10 cellular contexts compared by ENCODE assay signal in the genomic region with DNA sequence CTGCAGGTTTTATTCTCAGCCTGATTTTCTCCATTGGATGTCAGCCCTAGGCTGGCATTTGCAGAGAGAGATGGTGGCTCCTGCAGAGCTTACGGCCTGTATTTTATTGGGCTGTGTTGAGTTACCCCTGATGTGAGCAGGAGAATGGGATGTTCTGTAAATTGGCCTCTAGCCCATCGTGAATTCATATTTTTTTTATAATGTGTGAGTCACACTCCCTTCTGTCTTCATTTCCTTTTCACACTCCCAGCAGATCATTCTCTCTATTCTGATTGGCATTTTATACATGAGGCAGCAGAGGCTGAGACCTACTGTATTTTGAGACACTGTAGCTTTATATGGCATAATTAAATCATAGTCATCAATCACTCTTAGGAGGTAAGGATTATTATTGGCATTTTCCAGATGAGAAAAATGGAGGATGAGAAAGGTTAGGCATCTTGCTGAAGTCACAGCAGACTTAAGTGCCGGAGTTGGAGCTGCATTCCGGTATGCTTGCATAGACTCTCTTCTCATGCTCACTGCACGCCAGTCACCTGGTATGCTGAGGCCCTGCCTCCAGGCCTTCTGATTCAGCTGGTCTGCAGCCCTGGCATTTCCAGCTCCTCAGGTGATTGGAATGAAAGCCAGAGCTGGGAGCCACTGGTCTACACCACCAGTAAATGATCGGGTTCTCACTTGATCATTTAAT.
DNase-seq lines count a peak whose midpoint lies in the region; FAIRE-seq lines count a peak whose summit lies in the region.
"Had no signal": no experiment of that assay in that cellular context is flagged by ENCODE, and none has a peak within 500 bp of the region (broad histone marks: within the 10 kb centered on the region; RNA-seq: fewer than 3 reads in every experiment).

No MANE protein-coding gene starts in this region.

- DNase-seq in NCI-H1417 (lab: John Stamatoyannopoulos, UW) (peak in 2 of 3 experiments; percentile 24 to 54), NCI-H1417 treated with DMSO at 0.1 percent for 48 hours (lab: John Stamatoyannopoulos, UW) (no peak), SW 1271 (lab: John Stamatoyannopoulos, UW) (peak; percentile 50 to 82), hepatic stellate cell (ENCODE audit: low spot score) (peak; percentile 58), small intestine (peak; percentile 28), posterior vena cava (ENCODE audit: low spot score) (no peak)
- no peak for DNase-seq in stimulated activated CD4-positive, alpha-beta T cell treated with anti-CD3 and anti-CD28 coated beads, Interleukin-2, amount 100 ng/mL, for 24 hours
- no peak for DNase-seq in activated CD8-positive, alpha-beta memory T cell treated with anti-CD3 and anti-CD28 coated beads, Interleukin-2, amount 50 U/mL, for 48 hours
- DNase-seq: occipital lobe had no signal

- 59 to 73% (median 65%) methylated on average over 6 of the region's 6 CpGs for WGBS in small intestine, 3 donors

- H3K9me3 ChIP-seq in small intestine (ENCODE audit: control insufficient read depth, low read depth), result no peaks in the 10 kb centered on the region

- no peak for FAIRE-seq in small intestine (lab: Jason Lieb, UNC)
- FAIRE-seq: A204.1 had no signal

- no peaks in the 10 kb centered on the region for H3K36me3 ChIP-seq in small intestine (ENCODE audit: control insufficient read depth in 2 of 2, insufficient read depth in 2 of 2, low read length in 2 of 2)

- no peaks in the 10 kb centered on the region for H3K27me3 ChIP-seq in small intestine (ENCODE audit: control insufficient read depth in 2 of 2, insufficient read depth in 2 of 2, low read length in 2 of 2)

- no peak overlapping the region for H3K27ac ChIP-seq in small intestine (ENCODE audit: low read depth in 1 of 2, low read length in 1 of 2)

- H3K4me3 ChIP-seq in small intestine (ENCODE audit: low read depth in 1 of 2, low read length in 2 of 2), result no peak overlapping the region

- intact Hi-C loops in posterior vena cava (cut with DNase I), result no loop called here

- H3K4me1 ChIP-seq in small intestine (ENCODE audit: control insufficient read depth in 2 of 2, insufficient read depth in 1 of 2, low read depth in 1 of 2, low read length in 1 of 2), result no peaks in the 10 kb centered on the region

Comparison
In these comparisons a context has a peak if more than half of its experiments do, and no peak if none do; other contexts are left out.
1. DNase-seq: peak in NCI-H1417 (2 of 3), SW 1271 (2 of 2), hepatic stellate cell (single experiment) and small intestine (single experiment); none in NCI-H1417 treated with DMSO at 0.1 percent for 48 hours (single experiment), stimulated activated CD4-positive, alpha-beta T cell treated with anti-CD3 and anti-CD28 coated beads, Interleukin-2, amount 100 ng/mL, for 24 hours (0 of 2), activated CD8-positive, alpha-beta memory T cell treated with anti-CD3 and anti-CD28 coated beads, Interleukin-2, amount 50 U/mL, for 48 hours (single experiment) and posterior vena cava (single experiment).